ENCODE assay signal across 15 cellular contexts in the genomic region with DNA sequence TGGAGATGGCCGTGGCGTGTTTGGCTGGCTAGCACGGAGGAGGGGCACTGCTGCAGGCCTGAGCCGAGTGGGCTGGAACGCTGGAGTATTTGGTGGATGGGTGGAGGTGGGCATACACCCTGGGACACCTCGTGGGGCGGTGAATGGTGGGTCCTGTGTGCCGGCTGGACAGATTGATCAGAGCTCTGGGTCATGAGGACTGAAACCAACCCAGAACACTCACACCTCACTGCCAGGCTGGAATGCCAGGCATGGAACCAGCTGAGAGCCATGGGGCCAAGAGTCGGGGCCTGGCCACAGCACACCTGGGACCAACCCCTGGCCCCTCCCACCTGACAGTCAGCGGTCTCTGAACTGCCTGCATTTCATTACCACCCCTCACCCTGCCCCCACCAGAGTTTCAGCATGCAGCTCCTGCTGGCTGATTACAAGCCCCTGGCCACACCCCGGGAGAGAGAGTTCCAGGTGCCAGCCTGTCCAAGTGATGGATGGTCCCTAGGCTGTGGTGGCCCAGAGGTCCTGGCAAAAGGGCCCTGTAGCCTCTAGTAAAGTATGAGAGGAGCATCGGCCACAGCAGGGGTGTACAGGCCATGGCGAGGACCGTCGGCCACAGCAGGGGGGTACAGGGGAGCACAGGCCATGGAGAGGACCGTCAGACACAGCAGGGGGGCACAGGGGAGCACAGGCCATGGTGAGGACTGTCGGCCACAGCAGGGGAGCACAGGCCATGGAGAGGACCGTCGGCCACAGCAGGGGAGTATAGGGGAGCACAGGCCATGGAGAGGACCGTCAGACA. TPM values are rescaled to one million over a fixed set of nuclear protein-coding genes. Genes with fewer than 3 reads are reported as not detected.
DNase-seq lines count a peak whose midpoint lies in the region; ATAC-seq and TF ChIP-seq lines count a peak whose summit lies in the region.
"Had no signal": no experiment of that assay in that cellular context is flagged by ENCODE, and none has a peak within 500 bp of the region (broad histone marks: within the 10 kb centered on the region; RNA-seq: fewer than 3 reads in every experiment).

No MANE protein-coding gene starts in this region.

- no peak for TF ChIP-seq CTCF in adrenal gland (IDR thresholded peaks at IDR 0.05)
- TF ChIP-seq CTCF in transverse colon (IDR thresholded peaks at IDR 0.05): no peak

- ATAC-seq in Right ventricle myocardium superior (ENCODE audit: poor library complexity) (no peak), Right ventricle myocardium inferior (no peak)
- ATAC-seq: HepG2 had no signal

- in situ Hi-C loops in transverse colon (cut with MboI; ENCODE audit: low pct_ligation_motif_present in 1 of 4, low pct_unique_long_range_greater_than_20kb in 1 of 4, low sequenced_read_pairs in 3 of 4): no loop called here

- H3K4me3 ChIP-seq in adrenal gland: no peak overlapping the region
- no peak overlapping the region for H3K4me3 ChIP-seq in transverse colon
- H3K4me3 ChIP-seq: smooth muscle cell had no signal

- peaks cover 0 to 3% of the 10 kb centered on the region in 2 donors for H3K4me1 ChIP-seq in adrenal gland (replicated peaks in 1 of 2)
- peaks cover 0 to 10% (median 7%) of the 10 kb centered on the region in 4 donors for H3K4me1 ChIP-seq in transverse colon

- 66 to 76% (median 72%) methylated on average over 14 to 20 of the region's 20 CpGs for WGBS in adrenal gland, 4 donors
- WGBS in transverse colon (ENCODE audit: low coverage in 1 of 2), 2 donors: 74 to 77% methylated on average over 7 to 20 of the region's 20 CpGs

- no peak for TF ChIP-seq POLR2A in adrenal gland (IDR thresholded peaks at IDR 0.05)
- no peak for TF ChIP-seq POLR2A in transverse colon (IDR thresholded peaks at IDR 0.05)

- no peak for TF ChIP-seq EP300 in transverse colon (IDR thresholded peaks at IDR 0.05; ENCODE audit: low read depth)

- H3K9me3 ChIP-seq in adrenal gland (replicated peaks in 1 of 3) (no peaks in the 10 kb centered on the region), transverse colon (no peaks in the 10 kb centered on the region)

- DNase-seq in Right ventricle myocardium superior: peak; percentile 24
- DNase-seq in Right ventricle myocardium inferior (ENCODE audit: missing footprints): no peak
- peak in 5 of 7 donors; percentile 4 to 49 (median 9) for DNase-seq in adrenal gland
- DNase-seq in mesenteric fat pad (ENCODE audit: low spot score): peak; percentile 88
- peak; percentile 3 for DNase-seq in transverse colon
- DNase-seq in NCI-H1694 treated with DMSO at 0.1 percent for 48 hours (lab: John Stamatoyannopoulos, UW): no peak
- no peak for DNase-seq in DMS53 (lab: John Stamatoyannopoulos, UW)
- no peak for DNase-seq in NCI-H524 (lab: John Stamatoyannopoulos, UW)
- DNase-seq: DMS 273 treated with DMSO at 0.1 percent for 48 hours; effector CD4-positive, alpha-beta T cell; NCI-H1048 had no signal

- H3K36me3 ChIP-seq in adrenal gland (replicated peaks in 1 of 2) (no peaks in the 10 kb centered on the region), transverse colon (no peaks in the 10 kb centered on the region)

- intact Hi-C loops in Right ventricle myocardium superior (cut with DNase I) (no loop called here), Right ventricle myocardium inferior (cut with DNase I) (no loop called here), adrenal gland (cut with DNase I) (no loop called here), transverse colon (cut with DNase I; ENCODE audit: low total_unique reads) (no loop called here)

- H3K27me3 ChIP-seq in adrenal gland (peaks cover 21% of the 10 kb centered on the region), transverse colon (peaks cover 43% of the 10 kb centered on the region)

- H3K27ac ChIP-seq in adrenal gland (no peak overlapping the region), transverse colon (no peak overlapping the region)

RNA-seq across cellular contexts. Expression of a gene that starts 3.3 kb away (rescaled TPM):
- not detected for total RNA-seq in Right ventricle myocardium superior
- total RNA-seq in Right ventricle myocardium inferior: not detected
- total RNA-seq in adrenal gland: under 1 TPM in 2 of 8 donors, not detected in 6; 0.34 to 0.42 TPM
- under 1 TPM in 2 of 3 donors, not detected in 1; 0.18 to 0.32 TPM for polyA plus RNA-seq in adrenal gland
- not detected for total RNA-seq in mesenteric fat pad
- not detected for total RNA-seq in transverse colon
- total RNA-seq: HepG2, osteocyte, smooth muscle cell, subcutaneous adipose tissue had no signal
- polyA plus RNA-seq: HepG2, smooth muscle cell had no signal

RNA-seq across cellular contexts. Expression of a gene that starts 19.9 kb away (rescaled TPM):
- total RNA-seq in Right ventricle myocardium superior: not detected
- not detected for total RNA-seq in Right ventricle myocardium inferior
- total RNA-seq in adrenal gland: under 1 TPM in 1 of 8 donors, not detected in 7; 0.28 TPM
- 1 to 10 TPM in 2 of 3 donors, not detected in 1; 1.1 to 1.2 TPM for polyA plus RNA-seq in adrenal gland
- not detected for total RNA-seq in mesenteric fat pad
- not detected for total RNA-seq in transverse colon
- total RNA-seq: HepG2, osteocyte, smooth muscle cell, subcutaneous adipose tissue had no signal
- polyA plus RNA-seq: HepG2 had no signal

RNA-seq across cellular contexts. Expression of a gene that starts 24.2 kb away (rescaled TPM):
- total RNA-seq in Right ventricle myocardium superior: 0.75 TPM
- total RNA-seq in Right ventricle myocardium inferior: 0.49 TPM
- 1 to 10 TPM; 1.6 to 5.7 (median 3.1) TPM for total RNA-seq in adrenal gland
- polyA plus RNA-seq in adrenal gland: 1 to 10 TPM in 1 of 3 donors, under 1 TPM in 2; 0.24 to 1.6 (median 0.88) TPM
- 1.3 TPM for total RNA-seq in mesenteric fat pad
- total RNA-seq in transverse colon: under 1 TPM in 2 of 4 donors, not detected in 2; 0.14 to 0.32 TPM

RNA-seq across cellular contexts. Expression of a gene that starts 24.8 kb away (rescaled TPM):
- total RNA-seq in Right ventricle myocardium superior (6.7 TPM), Right ventricle myocardium inferior (6.6 TPM), adrenal gland (10 to 100 TPM; 12.5 to 42.0 (median 17.6) TPM), mesenteric fat pad (29.0 TPM), transverse colon (10 to 100 TPM in 2 of 4 donors, 1 to 10 TPM in 1, not detected in 1; 5.5 to 37.4 (median 10.8) TPM)
- polyA plus RNA-seq in adrenal gland: 10 to 100 TPM in 2 of 3 donors, 1 to 10 TPM in 1; 3.0 to 13.5 (median 12.4) TPM

RNA-seq across cellular contexts. Expression of a gene that starts 41.1 kb away (rescaled TPM):
- 34.6 TPM for total RNA-seq in Right ventricle myocardium superior
- 39.0 TPM for total RNA-seq in Right ventricle myocardium inferior
- total RNA-seq in adrenal gland: 10 to 100 TPM; 12.6 to 78.6 (median 53.7) TPM
- 100 to 1,000 TPM in 2 of 3 donors, 10 to 100 TPM in 1; 19.6 to 184 (median 132) TPM for polyA plus RNA-seq in adrenal gland
- total RNA-seq in mesenteric fat pad: 42.5 TPM
- 10 to 100 TPM in 3 of 4 donors, 1 to 10 TPM in 1; 5.6 to 94.3 (median 14.8) TPM for total RNA-seq in transverse colon

Comparison
In these comparisons a context has a peak if more than half of its experiments do, and no peak if none do; other contexts are left out.
1. DNase-seq: peak in Right ventricle myocardium superior (single experiment), adrenal gland (5 of 7), mesenteric fat pad (single experiment) and transverse colon (single experiment); none in Right ventricle myocardium inferior (single experiment), NCI-H1694 treated with DMSO at 0.1 percent for 48 hours (single experiment), DMS53 (single experiment) and NCI-H524 (0 of 2).